21 cellular contexts compared by ENCODE assay signal in genomic region chr6:47716207-47716606, GRCh38. TPM values are rescaled to one million over a fixed set of nuclear protein-coding genes. Genes with fewer than 3 reads are reported as not detected.
DNase-seq lines count a peak whose midpoint lies in the region; ATAC-seq, FAIRE-seq and TF ChIP-seq lines count a peak whose summit lies in the region.
"Had no signal": no experiment of that assay in that cellular context is flagged by ENCODE, and none has a peak within 500 bp of the region (broad histone marks: within the 10 kb centered on the region; RNA-seq: fewer than 3 reads in every experiment).

No MANE protein-coding gene starts in this region.

- H3K36me3 Mint-ChIP-seq in activated T-cell treated with anti-CD3 and anti-CD28 coated beads, Interleukin-2, amount 50 U/mL, for 24 hours (ENCODE audit: low read depth): no peaks in the 10 kb centered on the region
- no peaks in the 10 kb centered on the region for H3K36me3 Mint-ChIP-seq in activated T-cell treated with anti-CD3 and anti-CD28 coated beads, Interleukin-2, amount 50 U/mL, for 4 hours (ENCODE audit: insufficient read depth)
- H3K36me3 Mint-ChIP-seq: CD4-positive, CD25-positive, alpha-beta regulatory T cell; IgD-negative memory B cell had no signal

- 0% methylated on average over 2 of the region's 2 CpGs for WGBS in GM12878 (ENCODE audit: insufficient coverage, insufficient replicate concordance, low lambda C conversion rate, missing lambda C conversion rate)

- no peak for ATAC-seq in activated T-cell treated with anti-CD3 and anti-CD28 coated beads, Interleukin-2, amount 50 U/mL, for 4 hours
- ATAC-seq in GM18907 (IDR thresholded peaks at IDR 0.05; ENCODE audit: unreplicated experiment) (peak; percentile 34), HG02678 (IDR thresholded peaks at IDR 0.05; ENCODE audit: unreplicated experiment) (peak; percentile 38), GM12878 (peak; percentile 54), HG02870 (IDR thresholded peaks at IDR 0.05; ENCODE audit: unreplicated experiment) (no peak)

- intact Hi-C loops in GM12878 (cut with micrococcal nuclease; ENCODE audit: unreplicated experiment) (no loop called here), head of caudate nucleus (cut with DNase I) (no loop called here)

- no peaks in the 10 kb centered on the region for H3K4me1 ChIP-seq in GM12878 (ENCODE audit: control insufficient read depth, insufficient read depth, low read length)
- H3K4me1 ChIP-seq: BE2C, Peyer's patch had no signal

- DNase-seq in activated T-cell treated with anti-CD3 and anti-CD28 coated beads, Interleukin-2, amount 50 U/mL, for 24 hours: no peak
- no peak for DNase-seq in activated T-cell treated with anti-CD3 and anti-CD28 coated beads, Interleukin-2, amount 50 U/mL, for 4 hours
- no peak for DNase-seq in GM12878 (ENCODE audit: low read depth, low spot score)
- DNase-seq in central memory CD4-positive, alpha-beta T cell: no peak
- no peak for DNase-seq in head of caudate nucleus
- DNase-seq: BE2C; CD4-positive, CD25-positive, alpha-beta regulatory T cell; COR-L47; H7; Karpas-422; NCI-H1048; NCI-H1436; NCI-H1930; NCI-H2171; NCI-H526; Peyer's patch had no signal

- no peak for TF ChIP-seq CTCF in GM12878 (IDR thresholded peaks at IDR 0.05 in 2 of 3, conservative IDR thresholded peaks at IDR 0.05 in 1 of 3; ENCODE audit: control insufficient read depth in 2 of 3, extremely low read depth in 1 of 3, insufficient read depth in 1 of 3, low read depth in 3 of 3, low read length in 3 of 3)

- SMC1A ChIA-PET in GM12878 (lab: Charles Lee; ENCODE audit: uncharacterized antibody, unreplicated experiment): interaction anchor here (1.2 to 1.5 kb wide), 3 partner anchors 15 to 85 kb away, joined by 3 read pairs; no protein-coding TSS in a partner anchor

- no peaks in the 10 kb centered on the region for H3K9me3 Mint-ChIP-seq in activated T-cell treated with anti-CD3 and anti-CD28 coated beads, Interleukin-2, amount 50 U/mL, for 24 hours
- no peaks in the 10 kb centered on the region for H3K9me3 Mint-ChIP-seq in activated T-cell treated with anti-CD3 and anti-CD28 coated beads, Interleukin-2, amount 50 U/mL, for 4 hours
- H3K9me3 Mint-ChIP-seq: IgD-negative memory B cell had no signal

- H3K4me3 Mint-ChIP-seq in activated T-cell treated with anti-CD3 and anti-CD28 coated beads, Interleukin-2, amount 50 U/mL, for 24 hours: no peak overlapping the region
- no peak overlapping the region for H3K4me3 Mint-ChIP-seq in activated T-cell treated with anti-CD3 and anti-CD28 coated beads, Interleukin-2, amount 50 U/mL, for 4 hours
- H3K4me3 Mint-ChIP-seq: CD4-positive, CD25-positive, alpha-beta regulatory T cell; IgD-negative memory B cell had no signal

- peaks cover 21% of the 10 kb centered on the region for H3K4me1 Mint-ChIP-seq in activated T-cell treated with anti-CD3 and anti-CD28 coated beads, Interleukin-2, amount 50 U/mL, for 24 hours (ENCODE audit: low read depth)
- H3K4me1 Mint-ChIP-seq in activated T-cell treated with anti-CD3 and anti-CD28 coated beads, Interleukin-2, amount 50 U/mL, for 4 hours (ENCODE audit: low read depth): peaks cover 11% of the 10 kb centered on the region
- H3K4me1 Mint-ChIP-seq: IgD-negative memory B cell had no signal

- peaks cover 8% of the 10 kb centered on the region; the same call in 2 of the 3 replicates for H3K9me3 ChIP-seq in GM12878 (replicated peaks; ENCODE audit: control insufficient read depth, insufficient read depth, low read length)
- H3K9me3 ChIP-seq: BE2C, Peyer's patch had no signal

- no peak overlapping the region for H3K9ac ChIP-seq in GM12878 (ENCODE audit: control insufficient read depth, insufficient read depth, low read length)

- POLR2A ChIA-PET in GM12878 (lab: Charles Lee): interaction anchor here (1.1 kb wide), 1 partner anchor 22 kb away, joined by 3 read pairs; no protein-coding TSS in a partner anchor

- H3K79me2 ChIP-seq in GM12878 (ENCODE audit: control insufficient read depth, insufficient read depth, low read length): no peaks in the 10 kb centered on the region

- CTCF ChIA-PET in GM12878 (lab: Yijun Ruan, JAX): interaction anchor here (1.0 to 1.4 kb wide), 3 partner anchors 15 to 18 kb away, joined by 3 to 4 read pairs (median 3); no protein-coding TSS in a partner anchor

- peaks cover 32% of the 10 kb centered on the region for H3K27me3 Mint-ChIP-seq in activated T-cell treated with anti-CD3 and anti-CD28 coated beads, Interleukin-2, amount 50 U/mL, for 24 hours
- H3K27me3 Mint-ChIP-seq in activated T-cell treated with anti-CD3 and anti-CD28 coated beads, Interleukin-2, amount 50 U/mL, for 4 hours (ENCODE audit: low read depth): peaks cover 17% of the 10 kb centered on the region
- H3K27me3 Mint-ChIP-seq: CD4-positive, CD25-positive, alpha-beta regulatory T cell had no signal

- RAD21 ChIA-PET in GM12878 (lab: Charles Lee; ENCODE audit: unreplicated experiment): interaction anchor here (0.6 to 1.7 kb wide), 3 partner anchors 13 to 18 kb away, joined by 3 to 4 read pairs (median 4); no protein-coding TSS in a partner anchor

- no peaks in the 10 kb centered on the region for H3K36me3 ChIP-seq in GM12878 (ENCODE audit: control insufficient read depth in 2 of 2, insufficient read depth in 2 of 2, low read length in 1 of 2)
- H3K36me3 ChIP-seq: BE2C, Peyer's patch had no signal

- H2AFZ ChIP-seq in GM12878 (ENCODE audit: control insufficient read depth, low read depth, low read length): no peak overlapping the region

- H3K27me3 ChIP-seq in GM12878 (replicated peaks in 1 of 2; ENCODE audit: control insufficient read depth in 2 of 2, insufficient read depth in 2 of 2, low read length in 1 of 2): no peaks in the 10 kb centered on the region
- H3K27me3 ChIP-seq: Peyer's patch had no signal

- TF ChIP-seq POLR2A in GM12878 (IDR thresholded peaks at IDR 0.05; ENCODE audit: low read depth, low read length): no peak

- no peak overlapping the region for H3K4me3 ChIP-seq in GM12878
- H3K4me3 ChIP-seq: Peyer's patch had no signal

- no peaks in the 10 kb centered on the region for H4K20me1 ChIP-seq in GM12878 (ENCODE audit: control insufficient read depth, insufficient read depth)

- no peak for FAIRE-seq in GM12878 (lab: Jason Lieb, UNC)
- FAIRE-seq: G401.6 had no signal

- in situ Hi-C loops in GM12878 (cut with MboI): no loop called here

- no peak for TF ChIP-seq EP300 in GM12878 (IDR thresholded peaks at IDR 0.05; ENCODE audit: borderline replicate concordance in 1 of 2, control insufficient read depth in 1 of 2, low read depth in 2 of 2, low read length in 2 of 2)

- TF ChIP-seq RAD21 in GM12878 (IDR thresholded peaks at IDR 0.05; ENCODE audit: insufficient read depth, low read depth, low read length): no peak

- no peak overlapping the region for H3K4me2 ChIP-seq in GM12878 (ENCODE audit: control insufficient read depth, insufficient read depth)

- H3K27ac ChIP-seq in GM12878 (ENCODE audit: control insufficient read depth, insufficient read depth): no peak overlapping the region
- H3K27ac ChIP-seq: Peyer's patch had no signal

- no TSS peak for BruUV-seq in GM12878 (replicated peaks; lab: Mats Ljungman, UMichigan)

- H3K27ac Mint-ChIP-seq in activated T-cell treated with anti-CD3 and anti-CD28 coated beads, Interleukin-2, amount 50 U/mL, for 24 hours: peak overlapping the region; percentile 64
- H3K27ac Mint-ChIP-seq: IgD-negative memory B cell had no signal

TF ChIP-seq in GM12878, 131 proteins besides CTCF, POLR2A, EP300 and RAD21:
- TF ChIP-seq RAD51 (IDR thresholded peaks at IDR 0.05) (peak; percentile 48; the same call in 1 of the 2 replicates), SMARCA5 (IDR thresholded peaks at IDR 0.05) (no peak), SMC3 (IDR thresholded peaks at IDR 0.05; ENCODE audit: borderline replicate concordance, low read length) (no peak), NKRF (conservative IDR thresholded peaks at IDR 0.05) (no peak), NFIC (IDR thresholded peaks at IDR 0.05; ENCODE audit: low read depth, low read length) (no peak), SMAD1 (IDR thresholded peaks at IDR 0.05; ENCODE audit: low read depth, partially characterized antibody) (no peak)

RNA-seq across cellular contexts. Expression of gene ADGRF4, which starts 17.8 kb away (rescaled TPM):
- not detected for total RNA-seq in activated T-cell treated with anti-CD3 and anti-CD28 coated beads, Interleukin-2, amount 50 U/mL, for 4 hours
- 0.46 and 0.54 TPM in 2 replicates for total RNA-seq in GM12878 (2013; cell fraction: nucleolus; rRNA removed)
- 0.06 TPM in 1 of 2 replicates, not detected in the other for total RNA-seq in GM12878 (2014; rRNA removed)
- total RNA-seq in GM12878 (2014; rRNA removed; fragmentation: Illumina TruSeq; extraction: Trizol): 0.09 TPM in 1 of 2 replicates, not detected in the other
- not detected in 2 replicates for total RNA-seq in GM12878 (2021)
- polyA plus RNA-seq in GM12878 (2011; ENCODE audit: low read depth): 0.09 TPM
- 0.12 and 0.16 TPM in 2 replicates for polyA plus RNA-seq in GM12878 (2011; rRNA removed)
- 0.05 and 0.09 TPM in 2 replicates for polyA plus RNA-seq in GM12878 (2011; cell fraction: cytosol; rRNA removed)
- polyA plus RNA-seq in GM12878 (2011; cell fraction: nucleus; rRNA removed): 0.10 and 0.19 TPM in 2 replicates
- 0.08 TPM in 1 of 2 replicates, not detected in the other for polyA plus RNA-seq in GM12878 (2012)
- polyA plus RNA-seq in GM12878 (2014; fragmentation: Illumina TruSeq; extraction: Trizol): 0.04 TPM in 1 of 2 replicates, not detected in the other
- polyA plus RNA-seq in GM12878 (2014; fragmentation: Nextera tagmentation; extraction: Ambion mirVana): under 1 TPM in 1 of 2 experiments, not detected in 1; 0.04 TPM
- polyA plus RNA-seq in GM12878 (2014; rRNA removed): not detected in 2 replicates
- polyA plus RNA-seq in GM12878 (2016; fragmentation: Nextera tagmentation; extraction: Ambion mirVana): not detected
- 0.07 and 0.10 TPM in 2 replicates for polyA minus RNA-seq in GM12878 (2011; rRNA and poly(A)+ RNA removed)
- not detected in 2 replicates for polyA minus RNA-seq in GM12878 (2011; cell fraction: cytosol; rRNA and poly(A)+ RNA removed)
- 0.12 TPM in 1 of 2 replicates, not detected in the other for polyA minus RNA-seq in GM12878 (2011; cell fraction: nucleus; rRNA and poly(A)+ RNA removed)
- total RNA-seq: CD4-positive, CD25-positive, alpha-beta regulatory T cell had no signal
- polyA plus RNA-seq: CD4-positive, CD25-positive, alpha-beta regulatory T cell; IgD-negative memory B cell had no signal

Comparison
In these comparisons a context has a peak if more than half of its experiments do, and no peak if none do; other contexts are left out.
1. ATAC-seq: peak in GM18907 (single experiment), HG02678 (single experiment) and GM12878 (single experiment); none in activated T-cell treated with anti-CD3 and anti-CD28 coated beads, Interleukin-2, amount 50 U/mL, for 4 hours (0 of 2) and HG02870 (single experiment).